ENCODE assay signal across 13 cellular contexts in genomic region chr15:29064731-29065130, GRCh38.
DNase-seq lines count a peak whose midpoint lies in the region; ATAC-seq, FAIRE-seq and TF ChIP-seq lines count a peak whose summit lies in the region.
"Had no signal": no experiment of that assay in that cellular context is flagged by ENCODE, and none has a peak within 500 bp of the region (broad histone marks: within the 10 kb centered on the region; RNA-seq: fewer than 3 reads in every experiment).

No MANE protein-coding gene starts in this region.

- no peaks in the 10 kb centered on the region for H3K27me3 ChIP-seq in CD8-positive, alpha-beta T cell (ENCODE audit: insufficient read depth, low read length)
- H3K27me3 ChIP-seq in H1 (replicated peaks in 1 of 4; ENCODE audit: control insufficient read depth in 3 of 4, extremely low read depth in 1 of 4, insufficient read depth in 3 of 4, low read length in 3 of 4) (no peaks in the 10 kb centered on the region), mesenchymal stem cell (ENCODE audit: control insufficient read depth in 1 of 2, insufficient read depth in 1 of 2, low read length in 2 of 2) (peaks cover 0 to 5% of the 10 kb centered on the region in 2 experiments), neuronal stem cell (ENCODE audit: control insufficient read depth in 3 of 3, insufficient read depth in 3 of 3, low read depth in 1 of 3, low read length in 3 of 3) (no peaks in the 10 kb centered on the region), small intestine (ENCODE audit: control insufficient read depth in 2 of 2, insufficient read depth in 2 of 2, low read length in 2 of 2) (no peaks in the 10 kb centered on the region)

- CTCF ChIA-PET in CD8-positive, alpha-beta T cell (lab: Charles Lee) = no interaction called here
- CTCF ChIA-PET in H1 (lab: Charles Lee; ENCODE audit: partially characterized antibody) = interaction anchor here (1.3 to 2.2 kb wide), 2 partner anchors 25 to 80 kb away, joined by 3 to 5 read pairs; no protein-coding TSS in a partner anchor

- H2BK20ac ChIP-seq in H1 (ENCODE audit: low read length) = no peak overlapping the region

- H3K4me1 Mint-ChIP-seq in CD8-positive, alpha-beta T cell (ENCODE audit: low read depth) = peaks cover 60% of the 10 kb centered on the region
- H3K4me1 Mint-ChIP-seq: CD14-positive monocyte had no signal

- FAIRE-seq in H1 (lab: Jason Lieb, UNC) = no peak
- FAIRE-seq in small intestine (lab: Jason Lieb, UNC) = no peak
- FAIRE-seq: A204.1 had no signal

- H3K14ac ChIP-seq in H1 (ENCODE audit: insufficient read length) = no peak overlapping the region
- no peak overlapping the region for H3K14ac ChIP-seq in mesenchymal stem cell (ENCODE audit: low read length in 2 of 2)
- no peak overlapping the region for H3K14ac ChIP-seq in neuronal stem cell (ENCODE audit: low read length)

- TF ChIP-seq RAD21 in H1 (IDR thresholded peaks at IDR 0.05 in 1 of 2, conservative IDR thresholded peaks at IDR 0.05 in 1 of 2; ENCODE audit: low read depth in 2 of 2, low read length in 2 of 2) = no peak

- H2BK5ac ChIP-seq in H1 (ENCODE audit: low read depth, low read length) (no peak overlapping the region), mesenchymal stem cell (ENCODE audit: low read depth, low read length, poor library complexity, severe bottlenecking) (no peak overlapping the region), neuronal stem cell (ENCODE audit: low read length) (no peak overlapping the region)

- H3K18ac ChIP-seq in H1 (ENCODE audit: extremely low read depth, low read length) (no peak overlapping the region; the same call in 1 of the 2 replicates), mesenchymal stem cell (ENCODE audit: low read depth in 1 of 2, low read length in 2 of 2) (peak overlapping the region in 1 of 2 experiments; percentile 14), neuronal stem cell (ENCODE audit: low read length) (no peak overlapping the region)

- H2AFZ ChIP-seq in H1 (ENCODE audit: low read length) (no peak overlapping the region), mesenchymal stem cell (ENCODE audit: low read depth, low read length) (no peak overlapping the region), neuronal stem cell (ENCODE audit: low read length) (no peak overlapping the region)

- peak overlapping the region; percentile 19 for H3K27ac Mint-ChIP-seq in CD8-positive, alpha-beta T cell

- POLR2A ChIA-PET in CD8-positive, alpha-beta T cell (lab: Charles Lee) = no interaction called here
- POLR2A ChIA-PET in H1 (lab: Charles Lee; ENCODE audit: partially characterized antibody) = interaction anchor here (0.6 to 0.7 kb wide), 2 partner anchors 9 to 45 kb away, joined by 3 read pairs; no protein-coding TSS in a partner anchor

- H3K4ac ChIP-seq in H1 (replicated peaks; ENCODE audit: insufficient read length, low read depth, low read length) = no peak overlapping the region
- no peak overlapping the region for H3K4ac ChIP-seq in mesenchymal stem cell (ENCODE audit: low read depth in 1 of 2, low read length in 2 of 2)
- H3K4ac ChIP-seq in neuronal stem cell (ENCODE audit: low read length) = no peak overlapping the region

- H3K23me2 ChIP-seq in H1 (ENCODE audit: low read depth, low read length) = peaks cover 2% of the 10 kb centered on the region; the same call in 1 of the 2 replicates

- H2BK12ac ChIP-seq in H1 (ENCODE audit: low read depth, low read length) = 0 out of 2 replicates have a peak overlapping the region, but pooled peaks have one; percentile 9
- H2BK12ac ChIP-seq in mesenchymal stem cell (ENCODE audit: low read length in 2 of 2) = no peak overlapping the region
- no peak overlapping the region for H2BK12ac ChIP-seq in neuronal stem cell (ENCODE audit: low read length)

- no peaks in the 10 kb centered on the region for H3K9me3 Mint-ChIP-seq in CD8-positive, alpha-beta T cell

- WGBS in H1 (ENCODE audit: extremely low coverage in 1 of 2, insufficient coverage in 1 of 2, insufficient read length in 1 of 2, insufficient replicate concordance in 2 of 2, low coverage in 1 of 2, low lambda C conversion rate in 2 of 2, missing lambda C conversion rate in 1 of 2), 2 experiments = 96% methylated on average over 7 of the region's 8 CpGs; no CpG with 5 or more reads in 1 of the 2 experiments
- WGBS in mesenchymal stem cell = 96% methylated on average over 8 of the region's 8 CpGs
- WGBS in neuronal stem cell (ENCODE audit: extremely low coverage in 2 of 2, insufficient read length in 2 of 2, insufficient replicate concordance in 1 of 2), 2 donors = no CpG with 5 or more reads among the region's 8 CpGs
- 86 to 96% (median 94%) methylated on average over 8 of the region's 8 CpGs for WGBS in small intestine, 3 donors

- DNase-seq in CD8-positive, alpha-beta T cell = no peak
- no peak for DNase-seq in H1 (ENCODE audit: low read depth in 1 of 2, low spot score in 2 of 2)
- DNase-seq in mesenchymal stem cell = no peak
- DNase-seq in neuronal stem cell (ENCODE audit: low spot score) = no peak
- no peak for DNase-seq in inferior parietal cortex (ENCODE audit: extremely low spot score)
- DNase-seq in small intestine = no peak
- DNase-seq: DMS53, GF-D8, HCEC 1CT, IMR-90 had no signal

- no peak for TF ChIP-seq CTCF in CD8-positive, alpha-beta T cell (IDR thresholded peaks at IDR 0.05)
- no peak for TF ChIP-seq CTCF in H1 (IDR thresholded peaks at IDR 0.05; ENCODE audit: control extremely low read depth in 1 of 3, insufficient read depth in 1 of 3, low read depth in 1 of 3, low read length in 3 of 3)

- no peaks in the 10 kb centered on the region for H3K79me2 ChIP-seq in H1 (ENCODE audit: control insufficient read depth in 1 of 2, insufficient read depth in 2 of 2, low read length in 2 of 2)

- peaks cover 27% of the 10 kb centered on the region for H3K4me1 ChIP-seq in CD8-positive, alpha-beta T cell (ENCODE audit: insufficient read depth, low read length)
- H3K4me1 ChIP-seq in H1 (replicated peaks in 1 of 4; ENCODE audit: control insufficient read depth in 3 of 4, insufficient read depth in 4 of 4, low read length in 3 of 4) = peaks cover 0 to 12% (median 4%) of the 10 kb centered on the region in 4 experiments; a peak in 4 of 7 replicates
- H3K4me1 ChIP-seq in mesenchymal stem cell (ENCODE audit: control insufficient read depth, insufficient read depth, low read depth, low read length) = no peaks in the 10 kb centered on the region
- peaks cover 0 to 4% of the 10 kb centered on the region in 2 donors for H3K4me1 ChIP-seq in neuronal stem cell (ENCODE audit: control insufficient read depth in 2 of 2, insufficient read depth in 1 of 2, low read depth in 1 of 2, low read length in 2 of 2)
- H3K4me1 ChIP-seq in small intestine (ENCODE audit: control insufficient read depth in 2 of 2, insufficient read depth in 1 of 2, low read depth in 1 of 2, low read length in 1 of 2) = no peaks in the 10 kb centered on the region

- no peak overlapping the region for H3K27ac ChIP-seq in CD8-positive, alpha-beta T cell (ENCODE audit: low read depth, low read length)
- H3K27ac ChIP-seq in H1 (ENCODE audit: low read depth, low read length) = no peak overlapping the region
- no peak overlapping the region for H3K27ac ChIP-seq in mesenchymal stem cell (ENCODE audit: low read length, poor library complexity, severe bottlenecking)
- H3K27ac ChIP-seq in neuronal stem cell (replicated peaks; ENCODE audit: low read length) = no peak overlapping the region
- no peak overlapping the region for H3K27ac ChIP-seq in small intestine (ENCODE audit: low read depth in 1 of 2, low read length in 1 of 2)

- H2BK120ac ChIP-seq in H1 (replicated peaks; ENCODE audit: low read depth, low read length) (no peak overlapping the region), mesenchymal stem cell (ENCODE audit: low read depth, low read length) (no peak overlapping the region), neuronal stem cell (ENCODE audit: low read depth, low read length) (peak overlapping the region; percentile 37)

- no peaks in the 10 kb centered on the region for H3K36me3 ChIP-seq in CD8-positive, alpha-beta T cell (ENCODE audit: insufficient read depth, low read length)
- no peaks in the 10 kb centered on the region; a peak in 1 of 8 replicates for H3K36me3 ChIP-seq in H1 (ENCODE audit: control insufficient read depth in 2 of 4, insufficient read depth in 4 of 4, low read length in 3 of 4)
- H3K36me3 ChIP-seq in mesenchymal stem cell (ENCODE audit: control insufficient read depth in 1 of 2, insufficient read depth in 2 of 2, low read depth in 1 of 2, low read length in 2 of 2) = no peaks in the 10 kb centered on the region
- H3K36me3 ChIP-seq in neuronal stem cell (replicated peaks in 1 of 2; ENCODE audit: control insufficient read depth in 2 of 2, insufficient read depth in 2 of 2, low read length in 2 of 2) = peaks cover 0 to 5% of the 10 kb centered on the region in 2 donors
- no peaks in the 10 kb centered on the region for H3K36me3 ChIP-seq in small intestine (ENCODE audit: control insufficient read depth in 2 of 2, insufficient read depth in 2 of 2, low read length in 2 of 2)

- H3K4me3 ChIP-seq in CD8-positive, alpha-beta T cell (ENCODE audit: low read depth, low read length) = no peak overlapping the region
- H3K4me3 ChIP-seq in H1 (ENCODE audit: extremely low read depth in 1 of 4, insufficient read depth in 2 of 4, low read depth in 3 of 4, low read length in 4 of 4) (no peak overlapping the region), mesenchymal stem cell (ENCODE audit: insufficient read depth in 1 of 2, low read depth in 1 of 2, low read length in 2 of 2) (no peak overlapping the region), neuronal stem cell (ENCODE audit: low read length in 2 of 2) (no peak overlapping the region), small intestine (ENCODE audit: low read depth in 1 of 2, low read length in 2 of 2) (no peak overlapping the region)

- no peak overlapping the region; the same call in 1 of the 2 replicates for H4K8ac ChIP-seq in H1 (ENCODE audit: extremely low read depth, insufficient read depth, low read length)
- H4K8ac ChIP-seq in mesenchymal stem cell (ENCODE audit: low read length) = peak overlapping the region; percentile 4
- H4K8ac ChIP-seq in neuronal stem cell (ENCODE audit: low read depth, low read length) = no peak overlapping the region

- intact Hi-C loops in CD8-positive, alpha-beta T cell (cut with DNase I, micrococcal nuclease) = no loop called here

- no peak overlapping the region for H3K9ac ChIP-seq in H1 (replicated peaks in 1 of 4; ENCODE audit: extremely low read depth in 1 of 4, low read depth in 3 of 4, low read length in 3 of 4)
- no peak overlapping the region for H3K9ac ChIP-seq in mesenchymal stem cell (ENCODE audit: low read length)
- H3K9ac ChIP-seq in neuronal stem cell (ENCODE audit: low read depth, low read length, poor library complexity) = no peak overlapping the region

- H3K36me3 Mint-ChIP-seq in CD8-positive, alpha-beta T cell = peaks cover 36% of the 10 kb centered on the region
- H3K36me3 Mint-ChIP-seq: CD14-positive monocyte had no signal

- no peak overlapping the region for H4K5ac ChIP-seq in H1 (ENCODE audit: insufficient read length, low read depth, low read length)

- no peaks in the 10 kb centered on the region for H3K79me1 ChIP-seq in H1 (ENCODE audit: low read depth, low read length)
- H3K79me1 ChIP-seq in mesenchymal stem cell (replicated peaks; ENCODE audit: low read length, poor library complexity, severe bottlenecking) = peaks cover 4% of the 10 kb centered on the region
- peaks cover 9% of the 10 kb centered on the region for H3K79me1 ChIP-seq in neuronal stem cell (ENCODE audit: low read depth, low read length)

- H3K4me3 Mint-ChIP-seq in CD8-positive, alpha-beta T cell = no peak overlapping the region
- H3K4me3 Mint-ChIP-seq: CD14-positive monocyte had no signal

- no peak for TF ChIP-seq POLR2A in H1 (IDR thresholded peaks at IDR 0.05; ENCODE audit: control extremely low read depth in 1 of 2, low read depth in 2 of 2, low read length in 2 of 2)

- H3K9me3 ChIP-seq in CD8-positive, alpha-beta T cell (ENCODE audit: low read length) = no peaks in the 10 kb centered on the region
- H3K9me3 ChIP-seq in H1 (ENCODE audit: insufficient read depth in 2 of 2, low read depth in 1 of 2, low read length in 1 of 2) (peaks cover 3 to 8% of the 10 kb centered on the region in 2 experiments; a peak in 1 of 4 replicates), mesenchymal stem cell (ENCODE audit: control insufficient read depth, low read length) (no peaks in the 10 kb centered on the region), neuronal stem cell (replicated peaks in 1 of 2; ENCODE audit: control insufficient read depth in 2 of 2, insufficient read depth in 1 of 2, low read depth in 1 of 2, low read length in 2 of 2) (peaks cover 2 to 17% of the 10 kb centered on the region in 2 donors), small intestine (ENCODE audit: control insufficient read depth, low read depth) (no peaks in the 10 kb centered on the region)

- no peak for TF ChIP-seq EP300 in H1 (IDR thresholded peaks at IDR 0.05; ENCODE audit: borderline replicate concordance in 1 of 2, low read depth in 2 of 2, low read length in 2 of 2)

- H3K4me2 ChIP-seq in H1 (ENCODE audit: insufficient read depth in 1 of 2, low read depth in 2 of 2, low read length in 2 of 2) = no peak overlapping the region
- no peak overlapping the region for H3K4me2 ChIP-seq in mesenchymal stem cell (ENCODE audit: low read length, poor library complexity, severe bottlenecking)
- H3K4me2 ChIP-seq in neuronal stem cell (ENCODE audit: insufficient read depth, low read length, poor library complexity, severe bottlenecking) = no peak overlapping the region

- H4K20me1 ChIP-seq in H1 (replicated peaks in 1 of 2; ENCODE audit: control insufficient read depth in 1 of 2, insufficient read depth in 2 of 2, low read length in 2 of 2) = no peaks in the 10 kb centered on the region

- H4K91ac ChIP-seq in H1 (replicated peaks; ENCODE audit: insufficient read length, low read length) = no peak overlapping the region
- H4K91ac ChIP-seq in mesenchymal stem cell (ENCODE audit: low read length) = no peak overlapping the region
- H4K91ac ChIP-seq in neuronal stem cell (ENCODE audit: low read depth, low read length, poor library complexity) = no peak overlapping the region

- H3K56ac ChIP-seq in H1 (replicated peaks; ENCODE audit: insufficient read length, low read depth, low read length) = no peak overlapping the region

- no peaks in the 10 kb centered on the region for H3K27me3 Mint-ChIP-seq in CD8-positive, alpha-beta T cell (ENCODE audit: low read depth)

- no peak overlapping the region for H2AK5ac ChIP-seq in H1 (ENCODE audit: low read depth, low read length)
- no peak overlapping the region for H2AK5ac ChIP-seq in mesenchymal stem cell (ENCODE audit: low read length, severe bottlenecking)
- no peak overlapping the region for H2AK5ac ChIP-seq in neuronal stem cell (ENCODE audit: low read depth, low read length)

- H2BK15ac ChIP-seq in H1 (ENCODE audit: low read length) = no peak overlapping the region
- peak overlapping the region; percentile 30 for H2BK15ac ChIP-seq in mesenchymal stem cell (ENCODE audit: low read depth, poor library complexity, severe bottlenecking)
- H2BK15ac ChIP-seq in neuronal stem cell (ENCODE audit: low read length) = no peak overlapping the region

- H3K23ac ChIP-seq in H1 (ENCODE audit: insufficient read length) = no peak overlapping the region
- H3K23ac ChIP-seq in mesenchymal stem cell (ENCODE audit: low read length in 2 of 2) = no peak overlapping the region
- no peak overlapping the region for H3K23ac ChIP-seq in neuronal stem cell (ENCODE audit: low read depth, low read length, poor library complexity)

- ATAC-seq in CD8-positive, alpha-beta T cell = no peak
- no peak for ATAC-seq in activated CD4-positive, CD25-positive, alpha-beta regulatory T cell treated with anti-CD3 and anti-CD28 coated beads, Interleukin-2, amount 50 U/mL, for 24 hours
